ENCODE assay signal across 20 cellular contexts in genomic region chr9:2798423-2798822, GRCh38. TPM values are rescaled to one million over a fixed set of nuclear protein-coding genes. Genes with fewer than 3 reads are reported as not detected.
DNase-seq lines count a peak whose midpoint lies in the region; ATAC-seq and TF ChIP-seq lines count a peak whose summit lies in the region.
"Had no signal": no experiment of that assay in that cellular context is flagged by ENCODE, and none has a peak within 500 bp of the region (broad histone marks: within the 10 kb centered on the region; RNA-seq: fewer than 3 reads in every experiment).

No MANE protein-coding gene starts in this region.

- ATAC-seq in left ventricle myocardium superior, result peak; percentile 69
- no peak for ATAC-seq in naive thymus-derived CD8-positive, alpha-beta T cell
- ATAC-seq in GM21737 (IDR thresholded peaks at IDR 0.05; ENCODE audit: unreplicated experiment), result no peak
- ATAC-seq: CD8-positive, alpha-beta T cell; stimulated activated memory B cell treated with anti-CD40 and anti-IgM and Interleukin-4, amounts not matched to agents 10 μg/mL and 1 μg/mL and 100 μg/mL, for 72 hours had no signal

- H3K27ac Mint-ChIP-seq in activated T-helper 2 cell treated with anti-CD3 and anti-CD28 coated beads, Interferon-gamma antibody, Interleukin-2, Interleukin-4, amounts not matched to agents 10 μg/mL and 5 μg/mL and 100 μg/mL, durations not matched to agents 14 hours and 24 hours and 36 hours, result peak overlapping the region; percentile 62
- H3K27ac Mint-ChIP-seq in naive thymus-derived CD8-positive, alpha-beta T cell, result no peak overlapping the region
- H3K27ac Mint-ChIP-seq: CD8-positive, alpha-beta T cell; stimulated activated memory B cell treated with anti-CD40 and anti-IgM and Interleukin-4, amounts not matched to agents 10 μg/mL and 1 μg/mL and 100 μg/mL, for 72 hours; T-helper 1 cell treated with Interleukin-12 subunit alpha and Interleukin-12 subunit beta and Interleukin-4 antibody, amounts not matched to agents 30 μg/mL and 1 μg/mL, for 36 hours had no signal

- in situ Hi-C loops in GM13976 (cut with MboI; ENCODE audit: low sequenced_read_pairs, unreplicated experiment), result no loop called here

- H3K4me1 Mint-ChIP-seq in activated T-helper 2 cell treated with anti-CD3 and anti-CD28 coated beads, Interferon-gamma antibody, Interleukin-2, Interleukin-4, amounts not matched to agents 10 μg/mL and 5 μg/mL and 100 μg/mL, durations not matched to agents 14 hours and 24 hours and 36 hours (ENCODE audit: low read depth), result peaks cover 19% of the 10 kb centered on the region
- peaks cover 0 to 4% (median under 1%) of the 10 kb centered on the region in 4 donors for H3K4me1 Mint-ChIP-seq in naive thymus-derived CD8-positive, alpha-beta T cell
- H3K4me1 Mint-ChIP-seq: stimulated activated memory B cell treated with anti-CD40 and anti-IgM and Interleukin-4, amounts not matched to agents 10 μg/mL and 1 μg/mL and 100 μg/mL, for 72 hours had no signal

- DNase-seq in EH (ENCODE audit: low read depth) (peak; percentile 82), GM13976 (ENCODE audit: low spot score) (peak; percentile 26), left ventricle myocardium superior (no peak), iPS-NIHi11 (ENCODE audit: low spot score) (no peak)
- DNase-seq in activated T-helper 2 cell treated with anti-CD3 and anti-CD28 coated beads, Interferon-gamma antibody, Interleukin-2, Interleukin-4, amounts not matched to agents 10 μg/mL and 5 μg/mL and 100 μg/mL, durations not matched to agents 14 hours and 24 hours and 36 hours (ENCODE audit: low spot score), result no peak
- no peak for DNase-seq in naive thymus-derived CD8-positive, alpha-beta T cell
- DNase-seq: amygdala; CD8-positive, alpha-beta T cell; central memory CD4-positive, alpha-beta T cell; dermis blood vessel endothelial cell; DMS53; NCI-H1417; NCI-H510A; NK-92 treated with Interleukin-12 subunit alpha and Interleukin-12 subunit beta, amount 100 ng/mL, for 24 hours; Peyer's patch; psoas muscle; stimulated activated CD4-positive, alpha-beta T cell treated with anti-CD3 and anti-CD28 coated beads, Interleukin-1b, Interleukin-23, amount 100 ng/mL, for 48 hours had no signal

- intact Hi-C loops in activated T-helper 2 cell treated with anti-CD3 and anti-CD28 coated beads, Interferon-gamma antibody, Interleukin-2, Interleukin-4, amounts not matched to agents 10 μg/mL and 5 μg/mL and 100 μg/mL, durations not matched to agents 14 hours and 24 hours and 36 hours (cut with micrococcal nuclease), result loop anchor here (5.0 kb wide), 1 partner anchor 36 kb away; no protein-coding TSS in a partner anchor
- intact Hi-C loops in left ventricle myocardium superior (cut with micrococcal nuclease), result no loop called here

- POLR2A ChIA-PET in naive thymus-derived CD8-positive, alpha-beta T cell (lab: Charles Lee), result no interaction called here

- H3K27me3 Mint-ChIP-seq in activated T-helper 2 cell treated with anti-CD3 and anti-CD28 coated beads, Interferon-gamma antibody, Interleukin-2, Interleukin-4, amounts not matched to agents 10 μg/mL and 5 μg/mL and 100 μg/mL, durations not matched to agents 14 hours and 24 hours and 36 hours (ENCODE audit: low read depth), result no peaks in the 10 kb centered on the region
- H3K27me3 Mint-ChIP-seq in naive thymus-derived CD8-positive, alpha-beta T cell, result no peaks in the 10 kb centered on the region
- H3K27me3 Mint-ChIP-seq: stimulated activated memory B cell treated with anti-CD40 and anti-IgM and Interleukin-4, amounts not matched to agents 10 μg/mL and 1 μg/mL and 100 μg/mL, for 72 hours had no signal

- peaks cover 94% of the 10 kb centered on the region for H3K36me3 Mint-ChIP-seq in activated T-helper 2 cell treated with anti-CD3 and anti-CD28 coated beads, Interferon-gamma antibody, Interleukin-2, Interleukin-4, amounts not matched to agents 10 μg/mL and 5 μg/mL and 100 μg/mL, durations not matched to agents 14 hours and 24 hours and 36 hours (ENCODE audit: low read depth)
- peaks cover 69 to 95% (median 86%) of the 10 kb centered on the region in 3 donors for H3K36me3 Mint-ChIP-seq in naive thymus-derived CD8-positive, alpha-beta T cell

- H3K9me3 Mint-ChIP-seq in activated T-helper 2 cell treated with anti-CD3 and anti-CD28 coated beads, Interferon-gamma antibody, Interleukin-2, Interleukin-4, amounts not matched to agents 10 μg/mL and 5 μg/mL and 100 μg/mL, durations not matched to agents 14 hours and 24 hours and 36 hours, result no peaks in the 10 kb centered on the region
- H3K9me3 Mint-ChIP-seq in naive thymus-derived CD8-positive, alpha-beta T cell, result peaks cover 0 to 5% (median 0%) of the 10 kb centered on the region in 9 donors
- H3K9me3 Mint-ChIP-seq: CD8-positive, alpha-beta T cell; T-helper 1 cell treated with Interleukin-12 subunit alpha and Interleukin-12 subunit beta and Interleukin-4 antibody, amounts not matched to agents 30 μg/mL and 1 μg/mL, for 36 hours had no signal

- H3K4me3 Mint-ChIP-seq in activated T-helper 2 cell treated with anti-CD3 and anti-CD28 coated beads, Interferon-gamma antibody, Interleukin-2, Interleukin-4, amounts not matched to agents 10 μg/mL and 5 μg/mL and 100 μg/mL, durations not matched to agents 14 hours and 24 hours and 36 hours (ENCODE audit: low read depth), result no peak overlapping the region
- no peak overlapping the region for H3K4me3 Mint-ChIP-seq in naive thymus-derived CD8-positive, alpha-beta T cell
- H3K4me3 Mint-ChIP-seq: CD8-positive, alpha-beta T cell; stimulated activated memory B cell treated with anti-CD40 and anti-IgM and Interleukin-4, amounts not matched to agents 10 μg/mL and 1 μg/mL and 100 μg/mL, for 72 hours; T-helper 1 cell treated with Interleukin-12 subunit alpha and Interleukin-12 subunit beta and Interleukin-4 antibody, amounts not matched to agents 30 μg/mL and 1 μg/mL, for 36 hours had no signal

- no peak for TF ChIP-seq CTCF in GM13976 (IDR thresholded peaks at IDR 0.05; ENCODE audit: borderline replicate concordance, control extremely low read depth, extremely low read depth, insufficient read depth, missing control alignments)

RNA-seq across cellular contexts. Expression of gene PUM3, which starts 45.5 kb away (rescaled TPM):
- 123 and 128 TPM in 2 replicates for total RNA-seq in activated T-helper 2 cell treated with anti-CD3 and anti-CD28 coated beads, Interferon-gamma antibody, Interleukin-2, Interleukin-4, amounts not matched to agents 10 μg/mL and 5 μg/mL and 100 μg/mL, durations not matched to agents 14 hours and 24 hours and 36 hours
- total RNA-seq in left ventricle myocardium superior, result 12.5 TPM
- total RNA-seq in naive thymus-derived CD8-positive, alpha-beta T cell, result 10 to 100 TPM; 42.1 to 43.1 TPM
- polyA plus RNA-seq in naive thymus-derived CD8-positive, alpha-beta T cell, result 10 to 100 TPM; 20.0 to 20.2 (median 20.1) TPM

Comparison
In these comparisons a context has a peak if more than half of its experiments do, and no peak if none do; other contexts are left out.
1. DNase-seq: peak in EH (single experiment) and GM13976 (single experiment); none in activated T-helper 2 cell treated with anti-CD3 and anti-CD28 coated beads, Interferon-gamma antibody, Interleukin-2, Interleukin-4, amounts not matched to agents 10 μg/mL and 5 μg/mL and 100 μg/mL, durations not matched to agents 14 hours and 24 hours and 36 hours (single experiment), left ventricle myocardium superior (single experiment), naive thymus-derived CD8-positive, alpha-beta T cell (0 of 10) and iPS-NIHi11 (single experiment).